ENCODE assay signal across 15 cellular contexts in the genomic region with DNA sequence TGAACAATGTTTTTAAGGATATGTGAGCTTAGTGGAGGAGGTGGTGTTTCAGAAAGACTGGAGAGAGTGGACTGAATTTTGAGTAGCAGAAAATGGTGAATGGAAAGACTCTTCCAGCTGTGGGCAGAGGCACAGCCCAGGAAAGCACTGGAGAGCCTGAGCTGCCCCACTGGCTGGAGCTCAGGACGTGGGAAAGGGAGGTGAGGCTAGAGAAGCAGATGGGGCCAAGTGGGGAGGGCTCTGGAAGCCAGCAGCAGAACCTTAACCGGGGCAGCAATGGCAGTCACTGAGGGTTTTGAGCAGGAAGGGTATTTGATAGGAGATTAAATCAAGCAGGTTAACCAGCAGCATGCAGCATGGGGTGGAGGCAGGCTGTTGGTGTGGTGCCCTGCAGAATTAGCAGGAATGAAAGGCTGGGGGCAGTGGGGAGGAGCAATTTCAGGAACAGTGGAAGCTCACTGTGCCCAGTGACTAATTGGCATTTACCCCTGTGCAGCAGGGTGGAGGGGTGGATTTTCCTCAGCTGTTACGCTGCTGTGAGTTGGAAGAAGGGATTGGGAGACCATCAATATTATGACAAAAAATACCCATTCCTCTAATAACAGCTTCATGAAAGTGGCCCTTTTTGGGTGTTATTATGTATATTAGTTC.
"Had no signal": no experiment of that assay in that cellular context is flagged by ENCODE, and none has a peak within 500 bp of the region (broad histone marks: within the 10 kb centered on the region; RNA-seq: fewer than 3 reads in every experiment).

No MANE protein-coding gene starts in this region.

- H3K4me3 ChIP-seq: lung, tibial artery had no signal

- H3K27me3 ChIP-seq: brain microvascular endothelial cell, tibial artery had no signal

- H3K27ac ChIP-seq: brain microvascular endothelial cell, tibial artery had no signal

- DNase-seq: activated CD4-positive, alpha-beta T cell treated with anti-CD3 and anti-CD28 coated beads, Interleukin-2, amount 50 U/mL, for 4 hours; activated CD4-positive, CD25-positive, alpha-beta regulatory T cell treated with anti-CD3 and anti-CD28 coated beads, Interleukin-2, amount 50 U/mL, for 72 hours; activated effector memory CD4-positive, alpha-beta T cell treated with anti-CD3 and anti-CD28 coated beads, Interleukin-2, amount 50 U/mL, for 16 hours; activated T-cell treated with anti-CD3 and anti-CD28 coated beads, Interleukin-2, amount 50 U/mL, for 1 hour; amygdala; brain microvascular endothelial cell; cerebellar nuclear complex; dermis blood vessel endothelial cell; erythroblast; immature natural killer cell; stimulated activated CD4-positive, alpha-beta T cell treated with anti-CD3 and anti-CD28 coated beads, Interleukin-4, amount 100 ng/mL, for 4 hours; tibial artery had no signal

- H3K4me3 Mint-ChIP-seq: activated naive CD8-positive, alpha-beta T cell; immature natural killer cell; nephron had no signal

- H3K36me3 ChIP-seq: brain microvascular endothelial cell, tibial artery had no signal

- H3K27me3 Mint-ChIP-seq: activated naive CD8-positive, alpha-beta T cell had no signal

- H3K4me1 Mint-ChIP-seq: nephron had no signal

- H3K27ac Mint-ChIP-seq: activated naive CD8-positive, alpha-beta T cell had no signal

- H3K4me1 ChIP-seq: tibial artery had no signal

- H3K9me3 Mint-ChIP-seq: immature natural killer cell, nephron had no signal

- H3K9me3 ChIP-seq: tibial artery had no signal
